Comparison of ENCODE assay signal across 1 cellular context in the genomic region with DNA sequence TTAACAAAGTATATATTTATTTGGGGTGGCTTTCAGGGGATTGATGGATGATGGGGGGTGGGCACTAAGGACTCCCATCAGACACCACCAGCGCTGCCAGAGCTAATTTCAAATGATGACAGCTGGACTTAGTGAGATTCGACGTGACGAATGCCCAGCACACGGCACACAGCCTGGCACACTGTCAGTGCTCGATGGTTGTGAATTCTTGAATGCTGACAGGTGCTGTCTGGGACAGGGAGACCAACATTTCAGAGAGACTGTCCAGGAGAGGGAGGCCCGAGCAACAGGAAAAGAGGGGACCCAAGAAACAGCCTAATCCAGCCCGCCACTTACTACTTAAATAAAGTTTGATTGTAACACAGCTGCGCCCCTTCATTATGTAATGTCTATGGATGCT.
TF ChIP-seq lines count a peak whose summit lies in the region.

No MANE protein-coding gene starts in this region.

TF ChIP-seq in A549, 52 proteins besides CTCF, POLR2A, EP300 and RAD21 (continued from another document):
- TF ChIP-seq CHD4 (IDR thresholded peaks at IDR 0.05; ENCODE audit: borderline replicate concordance) (no peak), RCOR1 (IDR thresholded peaks at IDR 0.05; ENCODE audit: low read depth, low read length) (no peak), RARB (CRISPR knock-in tag; IDR thresholded peaks at IDR 0.05) (no peak), CHD2 (IDR thresholded peaks at IDR 0.05; ENCODE audit: low read length, partially characterized antibody) (no peak), HDAC2 (IDR thresholded peaks at IDR 0.05) (no peak), FOSB (CRISPR knock-in tag; IDR thresholded peaks at IDR 0.05) (no peak), ZSCAN20 (CRISPR knock-in tag; IDR thresholded peaks at IDR 0.05) (no peak), POLR2AphosphoS2 (conservative IDR thresholded peaks at IDR 0.05; ENCODE audit: low read length) (no peak), NR3C1 (IDR thresholded peaks at IDR 0.05) (no peak), KDM5A (IDR thresholded peaks at IDR 0.05) (no peak)
- TF ChIP-seq, protein P1, sequence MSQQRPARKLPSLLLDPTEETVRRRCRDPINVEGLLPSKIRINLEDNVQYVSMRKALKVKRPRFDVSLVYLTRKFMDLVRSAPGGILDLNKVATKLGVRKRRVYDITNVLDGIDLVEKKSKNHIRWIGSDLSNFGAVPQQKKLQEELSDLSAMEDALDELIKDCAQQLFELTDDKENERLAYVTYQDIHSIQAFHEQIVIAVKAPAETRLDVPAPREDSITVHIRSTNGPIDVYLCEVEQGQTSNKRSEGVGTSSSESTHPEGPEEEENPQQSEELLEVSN (IDR thresholded peaks at IDR 0.05; ENCODE audit: borderline replicate concordance, low read depth) = no peak
- TF ChIP-seq, protein P2, sequence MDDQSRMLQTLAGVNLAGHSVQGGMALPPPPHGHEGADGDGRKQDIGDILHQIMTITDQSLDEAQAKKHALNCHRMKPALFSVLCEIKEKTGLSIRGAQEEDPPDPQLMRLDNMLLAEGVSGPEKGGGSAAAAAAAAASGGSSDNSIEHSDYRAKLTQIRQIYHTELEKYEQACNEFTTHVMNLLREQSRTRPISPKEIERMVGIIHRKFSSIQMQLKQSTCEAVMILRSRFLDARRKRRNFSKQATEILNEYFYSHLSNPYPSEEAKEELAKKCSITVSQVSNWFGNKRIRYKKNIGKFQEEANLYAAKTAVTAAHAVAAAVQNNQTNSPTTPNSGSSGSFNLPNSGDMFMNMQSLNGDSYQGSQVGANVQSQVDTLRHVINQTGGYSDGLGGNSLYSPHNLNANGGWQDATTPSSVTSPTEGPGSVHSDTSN (IDR thresholded peaks at IDR 0.05) = no peak
